Comparison of ENCODE assay signal across 8 cellular contexts in the genomic region with DNA sequence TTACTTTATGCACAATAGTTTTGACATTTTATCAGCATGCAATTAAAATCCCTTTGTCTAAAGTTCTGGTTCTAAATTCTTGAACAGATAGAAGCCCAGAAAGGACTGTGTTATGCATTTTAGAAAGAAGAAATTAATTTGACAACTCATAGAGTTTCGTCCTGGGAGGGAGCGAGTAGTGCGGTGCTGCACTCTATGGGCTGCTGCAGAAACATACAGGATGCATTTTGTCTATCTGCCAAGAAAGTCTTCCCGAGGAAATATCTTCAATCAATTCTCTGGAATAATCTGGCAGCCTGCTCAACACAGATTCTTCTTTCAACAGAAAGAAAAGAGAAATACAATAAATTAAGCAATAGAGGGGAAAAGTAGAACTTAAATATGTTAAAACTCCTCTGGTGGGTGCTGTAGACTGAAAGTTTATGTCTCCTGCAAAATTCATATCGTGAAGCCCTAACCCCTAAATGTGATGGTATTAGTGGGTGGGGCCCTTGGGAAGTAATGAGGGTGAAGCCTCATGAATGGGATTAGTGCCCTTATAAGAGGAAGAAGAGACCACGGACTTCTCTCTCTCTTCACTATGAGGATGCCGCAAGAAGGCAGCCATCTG. TPM values are rescaled to one million over a fixed set of nuclear protein-coding genes. Genes with fewer than 3 reads are reported as not detected.
DNase-seq lines count a peak whose midpoint lies in the region; ATAC-seq, FAIRE-seq and TF ChIP-seq lines count a peak whose summit lies in the region.
"Had no signal": no experiment of that assay in that cellular context is flagged by ENCODE, and none has a peak within 500 bp of the region (broad histone marks: within the 10 kb centered on the region; RNA-seq: fewer than 3 reads in every experiment).

No MANE protein-coding gene starts in this region.

- H3K27me3 ChIP-seq in PC-9 (ENCODE audit: insufficient read depth, low read depth) (no peaks in the 10 kb centered on the region), psoas muscle (ENCODE audit: insufficient read depth in 3 of 3, low read length in 2 of 3) (no peaks in the 10 kb centered on the region), H7 (ENCODE audit: control insufficient read depth, insufficient read depth, low read length) (no peaks in the 10 kb centered on the region)

- BruUV-seq in PC-9 (replicated peaks; lab: Mats Ljungman, UMichigan), result no TSS peak

- no peak overlapping the region for H3K4me2 ChIP-seq in PC-9

- no peak overlapping the region for H3K27ac ChIP-seq in PC-9
- no peak overlapping the region for H3K27ac ChIP-seq in psoas muscle

- CTCF ChIA-PET in PC-9 (lab: Charles Lee), result no interaction called here

- H4K20me1 ChIP-seq in PC-9 (ENCODE audit: insufficient read depth), result no peaks in the 10 kb centered on the region

- H3K4me3 ChIP-seq in PC-9 (no peak overlapping the region), psoas muscle (no peak overlapping the region), H7 (ENCODE audit: insufficient read depth, low read depth, low read length) (no peak overlapping the region)

- 33 to 43% (median 40%) methylated on average over 7 of the region's 7 CpGs for WGBS in psoas muscle, 3 donors

- H3K9me3 ChIP-seq in PC-9 (ENCODE audit: insufficient read depth, low read depth) (no peaks in the 10 kb centered on the region), psoas muscle (no peaks in the 10 kb centered on the region)

- H3K9me2 ChIP-seq in PC-9 (ENCODE audit: insufficient read depth), result no peaks in the 10 kb centered on the region

- ATAC-seq in psoas muscle (peak; percentile 53 to 81 (median 72)), GM21423 (IDR thresholded peaks at IDR 0.05; ENCODE audit: unreplicated experiment) (no peak)

- POLR2A ChIA-PET in PC-9 (lab: Charles Lee; ENCODE audit: unreplicated experiment), result no interaction called here

- no peaks in the 10 kb centered on the region for H3K79me2 ChIP-seq in PC-9 (ENCODE audit: low read depth)

- H3F3A ChIP-seq in PC-9 (ENCODE audit: insufficient read depth, low read depth), result no peaks in the 10 kb centered on the region

- H3K36me3 ChIP-seq in PC-9 (ENCODE audit: low read depth) (no peaks in the 10 kb centered on the region), psoas muscle (ENCODE audit: insufficient read depth in 1 of 2, low read depth in 1 of 2) (no peaks in the 10 kb centered on the region), H7 (replicated peaks; ENCODE audit: control insufficient read depth, insufficient read depth, low read length) (no peaks in the 10 kb centered on the region)

- intact Hi-C loops in PC-9 (cut with micrococcal nuclease; ENCODE audit: unreplicated experiment), result loop anchor here (1.0 to 10.0 kb wide), 4 partner anchors 86 to 658 kb away; no protein-coding TSS in a partner anchor
- intact Hi-C loops in psoas muscle (cut with DNase I), result loop anchor here (5.0 kb wide), 2 partner anchors 86 to 459 kb away; no protein-coding TSS in a partner anchor

- TF ChIP-seq CTCF in PC-9 (conservative IDR thresholded peaks at IDR 0.05) (peak; percentile 53), psoas muscle (IDR thresholded peaks at IDR 0.05) (peak; percentile 63)

- H3K4me1 ChIP-seq in PC-9 (replicated peaks; ENCODE audit: insufficient read depth) (no peaks in the 10 kb centered on the region), psoas muscle (no peaks in the 10 kb centered on the region)

- no peak for FAIRE-seq in RCC 7860 (lab: Jason Lieb, UNC)

- no peak overlapping the region for H2AFZ ChIP-seq in PC-9

- DNase-seq in HCEC 1CT (peak; percentile 53), PC-9 (no peak), fibroblast of the conjunctiva (ENCODE audit: low read depth) (peak; percentile 54), psoas muscle (no peak), RCC 7860 (ENCODE audit: low spot score) (no peak), H7 (no peak)
- DNase-seq: natural killer cell had no signal

RNA-seq across cellular contexts. Expression of gene IFRD1, which starts 39.0 kb away (rescaled TPM):
- 79.6 and 89.4 TPM in 2 replicates for total RNA-seq in PC-9 (2021)
- total RNA-seq in psoas muscle, result 100 to 1,000 TPM in 1 of 4 donors, 10 to 100 TPM in 3; 43.7 to 163 (median 54.0) TPM
- polyA plus RNA-seq in psoas muscle, result 100 to 1,000 TPM in 1 of 3 donors, 10 to 100 TPM in 2; 34.7 to 153 (median 84.1) TPM
- total RNA-seq in H7 (2014; rRNA removed; shearing (Covaris generic)), result 54.1 and 65.1 TPM in 2 replicates

Comparison
In these comparisons a context has a peak if more than half of its experiments do, and no peak if none do; other contexts are left out.
1. DNase-seq: peak in HCEC 1CT (single experiment) and fibroblast of the conjunctiva (single experiment); none in PC-9 (0 of 2), psoas muscle (0 of 2), RCC 7860 (single experiment) and H7 (single experiment).